25 cellular contexts compared by ENCODE assay signal in the genomic region with DNA sequence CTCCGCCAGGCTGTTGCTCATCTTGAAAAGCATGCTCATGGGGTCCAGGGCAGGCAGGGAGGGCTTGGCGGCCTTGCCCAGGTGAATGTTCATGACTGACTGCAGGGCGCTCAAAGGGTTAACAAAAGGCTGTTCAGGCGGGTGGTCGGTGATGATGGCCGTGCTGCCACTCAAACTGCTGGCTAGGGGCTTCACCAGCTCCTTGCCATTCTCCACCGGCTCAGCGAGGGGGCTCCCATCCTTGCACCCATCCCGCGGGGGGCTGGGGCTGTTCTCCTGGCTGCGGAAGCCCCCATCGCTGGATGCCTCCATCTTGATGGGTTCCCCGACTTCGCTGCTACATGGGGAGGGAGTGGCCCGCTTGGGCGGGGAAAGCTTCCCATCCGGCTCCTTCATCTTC.
"Had no signal": no experiment of that assay in that cellular context is flagged by ENCODE, and none has a peak within 500 bp of the region (broad histone marks: within the 10 kb centered on the region; RNA-seq: fewer than 3 reads in every experiment).

No MANE protein-coding gene starts in this region.

- H3K4me3 ChIP-seq: adrenal gland, ascending aorta, breast epithelium, cardiac muscle cell, esophagus squamous epithelium, gastroesophageal sphincter had no signal

- DNase-seq: activated CD4-positive, alpha-beta memory T cell treated with anti-CD3 and anti-CD28 coated beads for 36 hours; activated CD4-positive, alpha-beta T cell treated with anti-CD3 and anti-CD28 coated beads for 36 hours; activated CD4-positive, alpha-beta T cell treated with anti-CD3 and anti-CD28 coated beads, Interleukin-2, amount 10 ng/mL, durations not matched to agents 24 days and 14 days; activated CD4-positive, CD25-positive, alpha-beta regulatory T cell; activated CD4-positive, CD25-positive, alpha-beta regulatory T cell treated with anti-CD3 and anti-CD28 coated beads, Interleukin-2, amount 50 U/mL, for 72 hours; activated CD8-positive, alpha-beta memory T cell treated with anti-CD3 and anti-CD28 coated beads, Interleukin-2, amount 10 ng/mL, durations not matched to agents 7 days and 5 days; activated CD8-positive, alpha-beta memory T cell treated with anti-CD3 and anti-CD28 coated beads, Interleukin-2, amount 50 U/mL, for 4 hours; activated CD8-positive, alpha-beta T cell treated with anti-CD3 and anti-CD28 coated beads, Interleukin-2, amount 10 ng/mL, durations not matched to agents 7 days and 5 days; activated naive CD4-positive, alpha-beta T cell treated with anti-CD3 and anti-CD28 coated beads for 36 hours; activated naive CD8-positive, alpha-beta T cell treated with anti-CD3 and anti-CD28 coated beads for 36 hours; activated naive CD8-positive, alpha-beta T cell treated with anti-CD3 and anti-CD28 coated beads, Interleukin-2, amount 50 U/mL, for 24 hours; activated T-cell treated with anti-CD3 and anti-CD28 coated beads, Interleukin-2, amount 50 U/mL, for 72 hours; adrenal gland; amygdala; cortex of kidney; dermis blood vessel endothelial cell; effector CD4-positive, alpha-beta T cell; effector memory CD8-positive, alpha-beta T cell; esophagus squamous epithelium; foreskin melanocyte; T-helper 2 cell had no signal

- H3K4me1 ChIP-seq: adrenal gland, ascending aorta, breast epithelium, esophagus squamous epithelium had no signal

- H3K9me3 ChIP-seq: adrenal gland, ascending aorta, breast epithelium, esophagus squamous epithelium, gastroesophageal sphincter had no signal

- H3K27me3 ChIP-seq: adrenal gland, ascending aorta, breast epithelium, esophagus squamous epithelium, gastroesophageal sphincter had no signal

- H3K36me3 ChIP-seq: adrenal gland, breast epithelium, cardiac muscle cell had no signal

- H3K27ac ChIP-seq: adrenal gland, ascending aorta, breast epithelium, cardiac muscle cell, esophagus squamous epithelium, gastroesophageal sphincter had no signal
